Comparison of ENCODE assay signal across 8 cellular contexts in genomic region chr7:45136106-45137060, GRCh38. TPM values are rescaled to one million over a fixed set of nuclear protein-coding genes. Genes with fewer than 3 reads are reported as not detected.
DNase-seq lines count a peak whose midpoint lies in the region; ATAC-seq and TF ChIP-seq lines count a peak whose summit lies in the region.

No MANE protein-coding gene starts in this region.

- no peak overlapping the region for H3K4me3 ChIP-seq in dorsolateral prefrontal cortex

- TF ChIP-seq CTCF in dorsolateral prefrontal cortex (IDR thresholded peaks at IDR 0.05 in 54 of 56, conservative IDR thresholded peaks at IDR 0.05 in 2 of 56; ENCODE audit: low read depth in 1 of 56, partially characterized antibody in 56 of 56), result peak; percentile 74 to 98 (median 89)

- intact Hi-C loops in dorsolateral prefrontal cortex (cut with DNase I), result loop anchor here (5.0 to 10.0 kb wide), 3 partner anchors 252 to 549 kb away; partner anchors contain the start of gene PURB (in 1 of the 2)

- peak; percentile 59 for DNase-seq in ELF-1 (ENCODE audit: low read depth, low spot score)
- DNase-seq in NCI-H748 treated with DMSO at 0.1 percent for 48 hours (lab: John Stamatoyannopoulos, UW), result peak; percentile 66
- peak; percentile 61 to 64 for DNase-seq in activated CD4-positive, alpha-beta T cell treated with anti-CD3 and anti-CD28 coated beads, Interleukin-2, amount 50 U/mL, for 4 hours
- DNase-seq in dorsolateral prefrontal cortex, result peak in 5 of 10 donors; percentile 53 to 65 (median 63)
- peak; percentile 80 to 85 for DNase-seq in lung microvascular endothelial cell (ENCODE audit: low read depth in 2 of 2)
- DNase-seq in stimulated activated CD8-positive, alpha-beta memory T cell treated with anti-CD3 and anti-CD28 coated beads, Interleukin-12 subunit alpha, Interleukin-12 subunit beta, amount 100 ng/mL, for 1 hour (ENCODE audit: low read depth), result peak; percentile 54

- no peaks in the 10 kb centered on the region for H3K27me3 ChIP-seq in dorsolateral prefrontal cortex

- peak; percentile 52 for ATAC-seq in HG03469 (IDR thresholded peaks at IDR 0.05; ENCODE audit: unreplicated experiment)
- no peak for ATAC-seq in GM18867 (IDR thresholded peaks at IDR 0.05; ENCODE audit: unreplicated experiment)

- H3K27ac ChIP-seq in dorsolateral prefrontal cortex, result peak overlapping the region in 10 of 59 donors; percentile 1 to 73 (median 30)

RNA-seq across cellular contexts. Expression of gene RAMP3, which starts 21.2 kb away (rescaled TPM):
- total RNA-seq in dorsolateral prefrontal cortex (10 to 100 TPM in 71 of 120 experiments, 1 to 10 TPM in 49; 2.2 to 25.9 (median 10.8) TPM), lung microvascular endothelial cell (51.2 and 218 TPM in 2 replicates)

RNA-seq across cellular contexts. Expression of gene TBRG4, which starts 24.9 kb away (rescaled TPM):
- total RNA-seq in dorsolateral prefrontal cortex, result 10 to 100 TPM; 39.3 to 66.1 (median 52.5) TPM
- 37.0 and 46.8 TPM in 2 replicates for total RNA-seq in lung microvascular endothelial cell

RNA-seq across cellular contexts. Expression of gene NACAD, which starts 47.6 kb away (rescaled TPM):
- 100 to 1,000 TPM in 34 of 120 experiments, 10 to 100 TPM in 86; 52.6 to 238 (median 83.3) TPM for total RNA-seq in dorsolateral prefrontal cortex
- total RNA-seq in lung microvascular endothelial cell, result 0.44 and 0.79 TPM in 2 replicates

Comparison
In these comparisons a context has a peak if more than half of its experiments do, and no peak if none do; other contexts are left out.
1. RNA of gene NACAD, which starts 47.6 kb away (total RNA-seq): 52.6 to 238 TPM in dorsolateral prefrontal cortex; 0.44 to 0.79 TPM in lung microvascular endothelial cell; every median in the first group is over 10 times any median in the second.